In genomic region chr12:6603095-6603567, GRCh38 we compare ENCODE assay signal across 9 cellular contexts. TPM values are rescaled to one million over a fixed set of nuclear protein-coding genes. Genes with fewer than 3 reads are reported as not detected.
DNase-seq lines count a peak whose midpoint lies in the region; ATAC-seq and TF ChIP-seq lines count a peak whose summit lies in the region.
"Had no signal": no experiment of that assay in that cellular context is flagged by ENCODE, and none has a peak within 500 bp of the region (broad histone marks: within the 10 kb centered on the region; RNA-seq: fewer than 3 reads in every experiment).

No MANE protein-coding gene starts in this region.

- H3K9me3 ChIP-seq in CD4-positive, CD25-positive, alpha-beta regulatory T cell (ENCODE audit: control insufficient read depth in 2 of 2, low read length in 2 of 2), result no peaks in the 10 kb centered on the region
- no peaks in the 10 kb centered on the region for H3K9me3 ChIP-seq in stomach
- H3K9me3 ChIP-seq: HAP-1 had no signal

- H3K4me1 ChIP-seq in CD4-positive, CD25-positive, alpha-beta regulatory T cell (ENCODE audit: control insufficient read depth, insufficient read depth, low read length, poor library complexity, severe bottlenecking), result peaks cover 44% of the 10 kb centered on the region
- H3K4me1 ChIP-seq in stomach, result peaks cover 37 to 63% (median 51%) of the 10 kb centered on the region in 4 donors

- peaks cover 43% of the 10 kb centered on the region for H3K36me3 Mint-ChIP-seq in CD4-positive, CD25-positive, alpha-beta regulatory T cell
- peaks cover 55% of the 10 kb centered on the region for H3K36me3 Mint-ChIP-seq in activated naive CD8-positive, alpha-beta T cell treated with anti-CD3 and anti-CD28 coated beads for 36 hours

- TF ChIP-seq EP300 in stomach (IDR thresholded peaks at IDR 0.05), result no peak

- no peaks in the 10 kb centered on the region for H3K27me3 ChIP-seq in CD4-positive, CD25-positive, alpha-beta regulatory T cell (ENCODE audit: control insufficient read depth, insufficient read depth, low read length)
- H3K27me3 ChIP-seq in stomach, result no peaks in the 10 kb centered on the region

- peaks cover 0 to 4% (median 0%) of the 10 kb centered on the region in 7 donors for H3K9me3 Mint-ChIP-seq in CD4-positive, CD25-positive, alpha-beta regulatory T cell
- H3K9me3 Mint-ChIP-seq in activated naive CD8-positive, alpha-beta T cell treated with anti-CD3 and anti-CD28 coated beads for 36 hours, result no peaks in the 10 kb centered on the region

- no peak for ATAC-seq in CD4-positive, CD25-positive, alpha-beta regulatory T cell (ENCODE audit: low read depth in 2 of 2)
- no peak for ATAC-seq in sciatic nerve
- ATAC-seq in GM18505 (IDR thresholded peaks at IDR 0.05; ENCODE audit: unreplicated experiment), result no peak
- ATAC-seq in GM21390 (IDR thresholded peaks at IDR 0.05; ENCODE audit: unreplicated experiment), result no peak

- TF ChIP-seq POLR2A in stomach (IDR thresholded peaks at IDR 0.05), result no peak
- TF ChIP-seq POLR2A in GM18505 (IDR thresholded peaks at IDR 0.05; ENCODE audit: borderline replicate concordance, extremely low read depth, insufficient read depth, insufficient read length), result no peak

- TF ChIP-seq CTCF in stomach (IDR thresholded peaks at IDR 0.05), result no peak

- peak overlapping the region in 3 of 4 donors; percentile 90 to 97 (median 94) for H3K4me3 Mint-ChIP-seq in CD4-positive, CD25-positive, alpha-beta regulatory T cell
- no peak overlapping the region for H3K4me3 Mint-ChIP-seq in activated naive CD8-positive, alpha-beta T cell treated with anti-CD3 and anti-CD28 coated beads for 36 hours

- H3K27ac ChIP-seq in CD4-positive, CD25-positive, alpha-beta regulatory T cell (ENCODE audit: insufficient read depth, low read length, poor library complexity, severe bottlenecking), result peak overlapping the region; percentile 65
- H3K27ac ChIP-seq in stomach, result peak overlapping the region in 4 of 5 donors; percentile 51 to 98 (median 98)

- peak overlapping the region; percentile 93 to 97 (median 96) for H3K27ac Mint-ChIP-seq in CD4-positive, CD25-positive, alpha-beta regulatory T cell
- H3K27ac Mint-ChIP-seq in activated naive CD8-positive, alpha-beta T cell treated with anti-CD3 and anti-CD28 coated beads for 36 hours, result peak overlapping the region; percentile 84

- 7 to 23% (median 15%) methylated on average over 5 to 6 of the region's 6 CpGs for WGBS in stomach, 5 donors

- peaks cover 43% of the 10 kb centered on the region for H3K36me3 ChIP-seq in CD4-positive, CD25-positive, alpha-beta regulatory T cell (ENCODE audit: control insufficient read depth, insufficient read depth, low read length)
- H3K36me3 ChIP-seq in stomach, result peaks cover 45 to 51% (median 45%) of the 10 kb centered on the region in 4 donors

- H3K27me3 Mint-ChIP-seq in CD4-positive, CD25-positive, alpha-beta regulatory T cell, result peaks cover 4% of the 10 kb centered on the region
- no peaks in the 10 kb centered on the region for H3K27me3 Mint-ChIP-seq in activated naive CD8-positive, alpha-beta T cell treated with anti-CD3 and anti-CD28 coated beads for 36 hours

- peaks cover 4 to 57% (median 37%) of the 10 kb centered on the region in 4 donors for H3K4me1 Mint-ChIP-seq in CD4-positive, CD25-positive, alpha-beta regulatory T cell
- H3K4me1 Mint-ChIP-seq in activated naive CD8-positive, alpha-beta T cell treated with anti-CD3 and anti-CD28 coated beads for 36 hours, result peaks cover 36% of the 10 kb centered on the region

- peak; percentile 43 to 75 (median 46) for DNase-seq in CD4-positive, CD25-positive, alpha-beta regulatory T cell
- peak; percentile 52 to 71 for DNase-seq in NCI-H2081 (lab: John Stamatoyannopoulos, UW)
- DNase-seq in activated naive CD8-positive, alpha-beta T cell treated with anti-CD3 and anti-CD28 coated beads for 36 hours, result no peak
- peak; percentile 78 for DNase-seq in hepatic stellate cell (ENCODE audit: low spot score)
- DNase-seq in stomach, result no peak
- DNase-seq in sciatic nerve (ENCODE audit: low spot score), result no peak

- H3K4me3 ChIP-seq in CD4-positive, CD25-positive, alpha-beta regulatory T cell (ENCODE audit: low read depth, low read length), result peak overlapping the region; percentile 74
- H3K4me3 ChIP-seq in stomach, result peak overlapping the region; percentile 5 to 94 (median 16)
- H3K4me3 ChIP-seq: HAP-1 had no signal

- intact Hi-C loops in stomach (cut with DNase I; ENCODE audit: low total_unique reads), result no loop called here
- intact Hi-C loops in sciatic nerve (cut with DNase I), result no loop called here

RNA-seq across cellular contexts. Expression of gene CHD4, which starts 4.0 kb away (rescaled TPM):
- total RNA-seq in CD4-positive, CD25-positive, alpha-beta regulatory T cell, result 474 TPM
- 10 to 100 TPM; 32.2 to 43.4 (median 38.8) TPM for polyA plus RNA-seq in CD4-positive, CD25-positive, alpha-beta regulatory T cell
- 100 to 1,000 TPM; 262 to 293 TPM for total RNA-seq in activated naive CD8-positive, alpha-beta T cell treated with anti-CD3 and anti-CD28 coated beads for 36 hours
- total RNA-seq in stomach, result 100 to 1,000 TPM; 169 to 315 (median 202) TPM
- polyA plus RNA-seq in stomach, result 100 to 1,000 TPM; 105 to 139 (median 111) TPM
- total RNA-seq in sciatic nerve, result 245 TPM

RNA-seq across cellular contexts. Expression of gene LPAR5, which starts 32.6 kb away (rescaled TPM):
- total RNA-seq in CD4-positive, CD25-positive, alpha-beta regulatory T cell, result 7.0 TPM
- polyA plus RNA-seq in CD4-positive, CD25-positive, alpha-beta regulatory T cell, result 10 to 100 TPM in 1 of 4 donors, 1 to 10 TPM in 3; 6.6 to 17.3 (median 8.6) TPM
- 1 to 10 TPM; 7.3 to 7.9 TPM for total RNA-seq in activated naive CD8-positive, alpha-beta T cell treated with anti-CD3 and anti-CD28 coated beads for 36 hours
- 10 to 100 TPM in 1 of 5 donors, 1 to 10 TPM in 4; 1.3 to 33.0 (median 5.8) TPM for total RNA-seq in stomach
- polyA plus RNA-seq in stomach, result 1 to 10 TPM; 2.0 to 5.6 (median 3.5) TPM
- 2.9 TPM for total RNA-seq in sciatic nerve

RNA-seq across cellular contexts. Expression of gene NOP2, which starts 35.0 kb away (rescaled TPM):
- total RNA-seq in CD4-positive, CD25-positive, alpha-beta regulatory T cell, result 77.5 TPM
- polyA plus RNA-seq in CD4-positive, CD25-positive, alpha-beta regulatory T cell, result 10 to 100 TPM; 13.2 to 34.0 (median 22.5) TPM
- total RNA-seq in activated naive CD8-positive, alpha-beta T cell treated with anti-CD3 and anti-CD28 coated beads for 36 hours, result 100 to 1,000 TPM; 151 to 153 TPM
- total RNA-seq in stomach (100 to 1,000 TPM in 1 of 5 donors, 10 to 100 TPM in 4; 16.3 to 231 (median 30.0) TPM), sciatic nerve (27.6 TPM)
- polyA plus RNA-seq in stomach, result 10 to 100 TPM; 19.5 to 27.4 (median 19.7) TPM

RNA-seq across cellular contexts. Expression of gene ACRBP, which starts 44.1 kb away (rescaled TPM):
- total RNA-seq in CD4-positive, CD25-positive, alpha-beta regulatory T cell, result 13.7 TPM
- under 1 TPM in 1 of 4 donors, not detected in 3; 0.41 TPM for polyA plus RNA-seq in CD4-positive, CD25-positive, alpha-beta regulatory T cell
- total RNA-seq in activated naive CD8-positive, alpha-beta T cell treated with anti-CD3 and anti-CD28 coated beads for 36 hours, result 1 to 10 TPM in 1 of 2 experiments, under 1 TPM in 1; 0.86 to 1.2 TPM
- total RNA-seq in stomach (1 to 10 TPM in 2 of 5 donors, not detected in 3; 2.2 to 6.4 TPM), sciatic nerve (1.9 TPM)
- polyA plus RNA-seq in stomach, result 1 to 10 TPM in 2 of 3 donors, under 1 TPM in 1; 0.31 to 1.6 (median 1.1) TPM

RNA-seq across cellular contexts. Expression of gene IFFO1, which starts 47.3 kb away (rescaled TPM):
- total RNA-seq in CD4-positive, CD25-positive, alpha-beta regulatory T cell, result 46.6 TPM
- polyA plus RNA-seq in CD4-positive, CD25-positive, alpha-beta regulatory T cell, result 10 to 100 TPM in 1 of 4 donors, 1 to 10 TPM in 3; 5.6 to 10.4 (median 8.3) TPM
- total RNA-seq in activated naive CD8-positive, alpha-beta T cell treated with anti-CD3 and anti-CD28 coated beads for 36 hours, result 1 to 10 TPM; 7.2 to 8.1 TPM
- total RNA-seq in stomach, result 10 to 100 TPM in 1 of 5 donors, 1 to 10 TPM in 4; 1.4 to 14.0 (median 3.2) TPM
- polyA plus RNA-seq in stomach, result 1 to 10 TPM; 2.7 to 9.1 (median 3.4) TPM
- total RNA-seq in sciatic nerve, result 38.7 TPM

Comparison
In these comparisons a context has a peak if more than half of its experiments do, and no peak if none do; other contexts are left out.
1. DNase-seq: peak in CD4-positive, CD25-positive, alpha-beta regulatory T cell (3 of 3), NCI-H2081 (2 of 2) and hepatic stellate cell (single experiment); none in activated naive CD8-positive, alpha-beta T cell treated with anti-CD3 and anti-CD28 coated beads for 36 hours (single experiment), stomach (single experiment) and sciatic nerve (single experiment).